ENCODE assay signal across 7 cellular contexts in the genomic region with DNA sequence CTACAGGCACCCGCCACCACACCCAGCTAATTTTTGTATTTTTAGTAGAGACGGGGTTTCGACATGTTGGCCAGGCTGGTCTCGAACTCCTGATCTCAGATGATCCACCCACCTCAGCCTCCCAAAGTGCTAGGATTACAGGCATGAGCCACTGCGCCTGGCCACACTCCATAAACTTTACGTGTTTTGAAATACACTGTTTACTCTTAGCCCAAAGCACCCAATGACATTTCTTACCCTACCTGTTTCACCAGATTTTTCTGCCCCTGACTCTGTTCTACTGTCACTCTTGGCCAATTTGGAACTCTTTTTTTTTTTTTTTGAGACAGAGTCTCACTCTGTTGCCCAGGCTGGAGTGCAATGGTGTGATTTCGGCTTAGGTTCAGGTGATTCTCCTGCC. TPM values are rescaled to one million over a fixed set of nuclear protein-coding genes. Genes with fewer than 3 reads are reported as not detected.
DNase-seq lines count a peak whose midpoint lies in the region; ATAC-seq and TF ChIP-seq lines count a peak whose summit lies in the region.
"Not testable (repeated sequence)": the region's sequence is repeated elsewhere in the genome, so short reads cannot be mapped to it uniquely, and the experiment has no call there.

No MANE protein-coding gene starts in this region.

- peak overlapping the region; percentile 34 for H3K27ac Mint-ChIP-seq in type B pancreatic cell

- H3F3A ChIP-seq in PC-3 (ENCODE audit: low read length, unreplicated experiment): not testable (repeated sequence)

- H3K4me2 ChIP-seq in PC-3 (ENCODE audit: low read length): not testable (repeated sequence)

- CTCF ChIA-PET in PC-3 (lab: Charles Lee): not testable (repeated sequence)

- H3K79me2 ChIP-seq in PC-3 (ENCODE audit: low read length): not testable (repeated sequence)

- H3K4me3 ChIP-seq in PC-3 (ENCODE audit: low read length); liver (ENCODE audit: low read depth in 1 of 3, low read length in 3 of 3); mucosa of descending colon: not testable (repeated sequence)

- POLR2A ChIA-PET in PC-3 (lab: Charles Lee; ENCODE audit: unreplicated experiment): not testable (repeated sequence)

- peak; percentile 31; the same call in 1 of the 2 replicates for ATAC-seq in PC-3
- peak; percentile 24 for ATAC-seq in mucosa of descending colon

- peak overlapping the region; percentile 26; the same call in 1 of the 2 replicates for H3K27ac ChIP-seq in PC-3 (ENCODE audit: low read length)
- H3K27ac ChIP-seq in epithelial cell of prostate: peak overlapping the region; percentile 13
- H3K27ac ChIP-seq in liver (ENCODE audit: low read depth in 1 of 2, low read length in 2 of 2): peak overlapping the region; percentile 60 to 74

- H3K4me3 Mint-ChIP-seq in type B pancreatic cell: not testable (repeated sequence)

- H3K4me1 ChIP-seq in PC-3 (ENCODE audit: insufficient read depth, low read length); mucosa of descending colon (ENCODE audit: low read depth): not testable (repeated sequence)
- peaks cover 0 to 16% (median 8%) of the 10 kb centered on the region in 4 donors for H3K4me1 ChIP-seq in liver (ENCODE audit: control insufficient read depth in 4 of 4, insufficient read depth in 4 of 4, low read length in 3 of 4)

- H3K9me3 Mint-ChIP-seq in type B pancreatic cell: not testable (repeated sequence)

- H3K27me3 ChIP-seq in PC-3 (ENCODE audit: low read length); liver (ENCODE audit: control insufficient read depth in 4 of 4, insufficient read depth in 4 of 4, low read length in 3 of 4): not testable (repeated sequence)

- H3K9me2 ChIP-seq in PC-3 (replicated peaks; ENCODE audit: low read length): not testable (repeated sequence)

- intact Hi-C loops in PC-3 (cut with micrococcal nuclease): not testable (repeated sequence)
- intact Hi-C loops in mucosa of descending colon (cut with DNase I, micrococcal nuclease): loop anchor here in 1 of 2 donors (10.0 kb wide), 1 partner anchor 51 kb away; no protein-coding TSS in a partner anchor

- 59% methylated on average over 7 of the region's 7 CpGs for WGBS in liver

- not testable (repeated sequence) for H3K36me3 Mint-ChIP-seq in type B pancreatic cell

- H2AFZ ChIP-seq in PC-3 (ENCODE audit: low read length): not testable (repeated sequence)

- not testable (repeated sequence) for H3K9me3 ChIP-seq in PC-3 (ENCODE audit: low read length); liver (ENCODE audit: control insufficient read depth in 4 of 4, low read length in 3 of 4); mucosa of descending colon

- not testable (repeated sequence) for H3K27me3 Mint-ChIP-seq in type B pancreatic cell

- TF ChIP-seq CTCF in PC-3 (conservative IDR thresholded peaks at IDR 0.05; ENCODE audit: low read depth, low read length); liver (IDR thresholded peaks at IDR 0.05; ENCODE audit: low read depth, low read length, missing input control); mucosa of descending colon (IDR thresholded peaks at IDR 0.05); type B pancreatic cell (conservative IDR thresholded peaks at IDR 0.05): not testable (repeated sequence)

- not testable (repeated sequence) for BruUV-seq in PC-3 (replicated peaks; lab: Mats Ljungman, UMichigan)

- in situ Hi-C loops in T47D (cut with HindIII; ENCODE audit: low pct_unique_long_range_greater_than_20kb, low sequenced_read_pairs): not testable (repeated sequence)

- not testable (repeated sequence) for H4K20me1 ChIP-seq in PC-3 (ENCODE audit: low read length)

- DNase-seq in DMS53 (lab: John Stamatoyannopoulos, UW) (peak; percentile 9), PC-3 (peak; percentile 87), T47D (ENCODE audit: low read depth in 1 of 2, low spot score in 1 of 2) (peak; percentile 56 to 95), epithelial cell of prostate (ENCODE audit: low read depth, low spot score) (peak; percentile 55)
- not testable (repeated sequence) for DNase-seq in mucosa of descending colon; type B pancreatic cell (ENCODE audit: extremely low spot score, unreplicated experiment)

- not testable (repeated sequence) for H3K4me1 Mint-ChIP-seq in type B pancreatic cell (ENCODE audit: unreplicated experiment)

- not testable (repeated sequence) for H3K36me3 ChIP-seq in PC-3 (ENCODE audit: low read depth, low read length); liver (ENCODE audit: control insufficient read depth in 4 of 4, insufficient read depth in 3 of 4, low read depth in 1 of 4, low read length in 3 of 4); mucosa of descending colon (ENCODE audit: low read depth)

- not testable (repeated sequence) for H3K9ac ChIP-seq in PC-3 (ENCODE audit: low read length); liver (ENCODE audit: low read depth in 1 of 2, low read length in 2 of 2)

- TF ChIP-seq RAD21 in liver (IDR thresholded peaks at IDR 0.05): peak in 1 of 2 donors; percentile 24

TF ChIP-seq in liver, 16 proteins besides CTCF, POLR2A, EP300 and RAD21:
- TF ChIP-seq, protein P1, sequence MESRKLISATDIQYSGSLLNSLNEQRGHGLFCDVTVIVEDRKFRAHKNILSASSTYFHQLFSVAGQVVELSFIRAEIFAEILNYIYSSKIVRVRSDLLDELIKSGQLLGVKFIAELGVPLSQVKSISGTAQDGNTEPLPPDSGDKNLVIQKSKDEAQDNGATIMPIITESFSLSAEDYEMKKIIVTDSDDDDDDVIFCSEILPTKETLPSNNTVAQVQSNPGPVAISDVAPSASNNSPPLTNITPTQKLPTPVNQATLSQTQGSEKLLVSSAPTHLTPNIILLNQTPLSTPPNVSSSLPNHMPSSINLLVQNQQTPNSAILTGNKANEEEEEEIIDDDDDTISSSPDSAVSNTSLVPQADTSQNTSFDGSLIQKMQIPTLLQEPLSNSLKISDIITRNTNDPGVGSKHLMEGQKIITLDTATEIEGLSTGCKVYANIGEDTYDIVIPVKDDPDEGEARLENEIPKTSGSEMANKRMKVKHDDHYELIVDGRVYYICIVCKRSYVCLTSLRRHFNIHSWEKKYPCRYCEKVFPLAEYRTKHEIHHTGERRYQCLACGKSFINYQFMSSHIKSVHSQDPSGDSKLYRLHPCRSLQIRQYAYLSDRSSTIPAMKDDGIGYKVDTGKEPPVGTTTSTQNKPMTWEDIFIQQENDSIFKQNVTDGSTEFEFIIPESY (IDR thresholded peaks at IDR 0.05): peak; percentile 32
- TF ChIP-seq FOXA2 (IDR thresholded peaks at IDR 0.05): peak; percentile 70
- TF ChIP-seq, protein P2, sequence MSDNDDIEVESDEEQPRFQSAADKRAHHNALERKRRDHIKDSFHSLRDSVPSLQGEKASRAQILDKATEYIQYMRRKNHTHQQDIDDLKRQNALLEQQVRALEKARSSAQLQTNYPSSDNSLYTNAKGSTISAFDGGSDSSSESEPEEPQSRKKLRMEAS (IDR thresholded peaks at IDR 0.05): peak; percentile 15
- TF ChIP-seq SP1 (IDR thresholded peaks at IDR 0.05): peak; percentile 62
- TF ChIP-seq FOXA1 (IDR thresholded peaks at IDR 0.05): peak; percentile 66
- TF ChIP-seq EGR1 (IDR thresholded peaks at IDR 0.05; ENCODE audit: low read depth in 2 of 2): peak in 1 of 2 donors; percentile 57
- TF ChIP-seq HNF4A (conservative IDR thresholded peaks at IDR 0.05): peak; percentile 43 to 44
- peak; percentile 40 to 51 for TF ChIP-seq RXRA (IDR thresholded peaks at IDR 0.05)
- TF ChIP-seq JUND (IDR thresholded peaks at IDR 0.05): peak in 1 of 2 donors; percentile 8
TF ChIP-seq in liver: peak in this region for 9; not testable (repeated sequence) for 7.

RNA-seq across cellular contexts. Expression of a gene that starts 15.1 kb away (rescaled TPM):
- total RNA-seq in PC-3 (2014; rRNA removed) (10.2 and 10.9 TPM in 2 replicates), liver (100 to 1,000 TPM in 1 of 2 donors, 10 to 100 TPM in 1; 21.8 to 177 TPM), mucosa of descending colon (100 to 1,000 TPM in 1 of 3 donors, 10 to 100 TPM in 2; 56.6 to 107 (median 93.0) TPM), type B pancreatic cell (ENCODE audit: low replicate concordance) (9.5 and 16.3 TPM in 2 replicates)
- 10 to 100 TPM; 37.8 to 38.4 TPM for polyA plus RNA-seq in liver

Comparison
In these comparisons a context has a peak if more than half of its experiments do, and no peak if none do; other contexts are left out.
1. H3K27ac ChIP-seq: peak in every context shown above with its lines; median percentile 67 in liver; 26 in PC-3; 13 in epithelial cell of prostate.